ENCODE assay signal across 34 cellular contexts in the genomic region with DNA sequence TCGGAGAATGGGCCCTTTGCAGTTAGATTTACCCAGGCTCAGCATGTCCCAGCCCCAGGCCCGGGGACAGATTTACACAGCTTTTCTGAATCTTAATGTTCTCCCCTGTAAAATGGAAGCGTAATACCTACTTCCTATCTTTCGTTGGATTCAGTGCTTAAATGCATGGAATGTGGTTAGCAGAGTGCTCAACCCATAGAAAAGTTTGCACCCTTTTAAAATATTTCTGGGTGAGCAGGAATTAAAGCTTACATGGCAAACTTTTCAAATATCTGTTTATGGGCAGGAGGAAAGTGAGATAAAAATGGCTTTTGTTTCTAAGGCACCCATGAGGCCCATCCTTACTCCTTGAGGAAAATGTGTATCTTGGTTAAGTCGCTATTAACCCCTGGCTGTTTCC.
"Had no signal": no experiment of that assay in that cellular context is flagged by ENCODE, and none has a peak within 500 bp of the region (broad histone marks: within the 10 kb centered on the region; RNA-seq: fewer than 3 reads in every experiment).

No MANE protein-coding gene starts in this region.

- DNase-seq: Karpas-422, Kasumi-1, MG63, MM.1S, MV-4-11, NCI-H1048, NCI-H1092, NCI-H1092 treated with DMSO at 0.1 percent for 48 hours, NCI-H1105, NCI-H1105 treated with DMSO at 0.1 percent for 48 hours, NCI-H1417, NCI-H1417 treated with DMSO at 0.1 percent for 48 hours, NCI-H1436, NCI-H1436 treated with DMSO at 0.1 percent for 48 hours, NCI-H146, NCI-H1694, NCI-H1694 treated with DMSO at 0.1 percent for 48 hours, NCI-H187, NCI-H187 treated with DMSO at 0.1 percent for 48 hours, NCI-H1930, NCI-H2029, NCI-H2029 treated with DMSO at 0.1 percent for 48 hours, NCI-H2081, NCI-H2081 treated with DMSO at 0.1 percent for 48 hours, NCI-H2107, NCI-H2171, NCI-H2171 treated with DMSO at 0.1 percent for 48 hours, NCI-H2227 treated with DMSO at 0.1 percent for 48 hours, NCI-H226, NCI-H345, NCI-H446, NCI-H446 treated with DMSO at 0.1 percent for 48 hours, NCI-H510A, NCI-H510A treated with DMSO at 0.1 percent for 48 hours had no signal

- H3K4me3 ChIP-seq: MG63 had no signal

- H3K27me3 ChIP-seq: MG63 had no signal

- H3K36me3 ChIP-seq: MG63 had no signal

- H3K9me3 ChIP-seq: MG63 had no signal
